ENCODE assay signal across 15 cellular contexts in genomic region chr3:128369881-128370642, GRCh38.
DNase-seq lines count a peak whose midpoint lies in the region; ATAC-seq and TF ChIP-seq lines count a peak whose summit lies in the region.
"Had no signal": no experiment of that assay in that cellular context is flagged by ENCODE, and none has a peak within 500 bp of the region (broad histone marks: within the 10 kb centered on the region; RNA-seq: fewer than 3 reads in every experiment).

No MANE protein-coding gene starts in this region.

- H3K27ac Mint-ChIP-seq in activated T-helper 17 cell treated with anti-CD3 and anti-CD28 coated beads, Interleukin-2, amount 50 U/mL, for 72 hours: peak overlapping the region; percentile 51
- H3K27ac Mint-ChIP-seq: activated T-cell treated with anti-CD3 and anti-CD28 coated beads, Interleukin-2, amount 50 U/mL, for 24 hours had no signal

- peaks cover 6% of the 10 kb centered on the region for H3K36me3 Mint-ChIP-seq in activated T-helper 17 cell treated with anti-CD3 and anti-CD28 coated beads, Interleukin-2, amount 50 U/mL, for 72 hours (ENCODE audit: low read depth)

- H3K27ac ChIP-seq in coronary artery: no peak overlapping the region
- H3K27ac ChIP-seq: parathyroid adenoma had no signal

- H3K4me3 ChIP-seq in coronary artery: no peak overlapping the region
- H3K4me3 ChIP-seq: HAP-1 had no signal

- peaks cover 11% of the 10 kb centered on the region for H3K4me1 Mint-ChIP-seq in activated T-helper 17 cell treated with anti-CD3 and anti-CD28 coated beads, Interleukin-2, amount 50 U/mL, for 72 hours

- no peak overlapping the region for H3K4me3 Mint-ChIP-seq in activated T-helper 17 cell treated with anti-CD3 and anti-CD28 coated beads, Interleukin-2, amount 50 U/mL, for 72 hours
- H3K4me3 Mint-ChIP-seq: activated T-cell treated with anti-CD3 and anti-CD28 coated beads, Interleukin-2, amount 50 U/mL, for 24 hours had no signal

- TF ChIP-seq CTCF in coronary artery (IDR thresholded peaks at IDR 0.05): no peak

- H3K27me3 Mint-ChIP-seq in activated T-helper 17 cell treated with anti-CD3 and anti-CD28 coated beads, Interleukin-2, amount 50 U/mL, for 72 hours: no peaks in the 10 kb centered on the region
- H3K27me3 Mint-ChIP-seq: activated T-cell treated with anti-CD3 and anti-CD28 coated beads, Interleukin-2, amount 50 U/mL, for 24 hours had no signal

- peak; percentile 66 for ATAC-seq in GM18511 (IDR thresholded peaks at IDR 0.05; ENCODE audit: unreplicated experiment)
- ATAC-seq in HG03354 (IDR thresholded peaks at IDR 0.05; ENCODE audit: poor library complexity, severe bottlenecking, unreplicated experiment): peak; percentile 52
- ATAC-seq in activated T-helper 17 cell treated with anti-CD3 and anti-CD28 coated beads, Interleukin-2, amount 50 U/mL, for 72 hours (replicated peaks): no peak
- no peak for ATAC-seq in GM19455 (IDR thresholded peaks at IDR 0.05; ENCODE audit: unreplicated experiment)

- DNase-seq in myocyte (ENCODE audit: low read depth) (peak; percentile 91), coronary artery (ENCODE audit: low spot score) (no peak), C1 segment of cervical spinal cord (lab: John Stamatoyannopoulos, UW) (no peak), dermis blood vessel endothelial cell (no peak)
- DNase-seq: activated CD4-positive, CD25-positive, alpha-beta regulatory T cell; activated T-cell treated with anti-CD3 and anti-CD28 coated beads, Interleukin-2, amount 50 U/mL, for 24 hours; effector memory CD4-positive, alpha-beta T cell; KBM-7; SHP77 had no signal

- H3K9me3 Mint-ChIP-seq in activated T-helper 17 cell treated with anti-CD3 and anti-CD28 coated beads, Interleukin-2, amount 50 U/mL, for 72 hours: no peaks in the 10 kb centered on the region
- H3K9me3 Mint-ChIP-seq: activated T-cell treated with anti-CD3 and anti-CD28 coated beads, Interleukin-2, amount 50 U/mL, for 24 hours had no signal

Comparison
In these comparisons a context has a peak if more than half of its experiments do, and no peak if none do; other contexts are left out.
1. ATAC-seq: peak in GM18511 (single experiment) and HG03354 (single experiment); none in activated T-helper 17 cell treated with anti-CD3 and anti-CD28 coated beads, Interleukin-2, amount 50 U/mL, for 72 hours (single experiment) and GM19455 (single experiment).